Comparison of ENCODE assay signal across 1 cellular context in the genomic region with DNA sequence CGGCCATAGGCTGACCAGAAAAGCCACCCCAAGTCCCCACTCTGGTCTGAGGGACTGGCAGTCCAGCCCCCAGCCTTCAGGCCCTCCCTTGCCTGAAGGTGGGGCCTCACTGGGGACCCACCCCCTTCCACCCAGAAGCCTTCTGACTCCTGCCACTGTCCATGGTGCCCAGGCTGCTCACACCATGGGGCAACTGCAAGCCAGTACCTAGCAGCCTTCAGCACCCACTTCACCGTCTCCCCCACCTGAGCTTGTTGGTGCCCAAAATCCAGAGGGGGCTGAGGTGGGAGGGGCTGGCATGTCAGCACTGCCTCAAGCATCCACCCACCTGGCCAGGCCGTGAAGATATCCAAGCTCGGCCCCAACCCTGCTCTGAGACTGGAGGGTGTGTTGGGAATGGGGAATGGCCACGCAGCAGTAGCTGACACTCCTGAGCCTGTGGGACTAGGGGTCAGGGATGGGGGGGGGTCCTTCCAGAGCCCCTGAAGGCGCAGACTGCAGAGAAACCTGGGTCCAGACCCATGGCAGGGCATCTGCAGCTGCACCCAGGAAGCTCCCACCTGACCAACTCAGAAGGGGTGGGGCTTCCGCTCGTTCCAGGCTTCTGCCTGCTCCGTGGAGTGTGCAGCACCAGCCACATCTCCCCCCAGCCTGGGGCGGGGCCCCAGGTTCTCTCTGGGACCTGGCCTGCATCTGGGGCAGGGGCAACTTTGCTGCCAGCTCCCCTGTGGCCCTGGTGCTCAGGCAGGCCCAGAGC.
TF ChIP-seq lines count a peak whose summit lies in the region.

No MANE protein-coding gene starts in this region.

TF ChIP-seq in SK-N-SH, 30 proteins besides CTCF, POLR2A, EP300 and RAD21:
- TF ChIP-seq REST (IDR thresholded peaks at IDR 0.05; ENCODE audit: low read depth, low read length), result peak; percentile 76
- TF ChIP-seq TAF1 (IDR thresholded peaks at IDR 0.05; ENCODE audit: borderline replicate concordance, low read depth, low read length), result no peak
